28 cellular contexts compared by ENCODE assay signal in genomic region chr9:4171519-4171918, GRCh38.
"Had no signal": no experiment of that assay in that cellular context is flagged by ENCODE, and none has a peak within 500 bp of the region (broad histone marks: within the 10 kb centered on the region; RNA-seq: fewer than 3 reads in every experiment).

No MANE protein-coding gene starts in this region.

- H3K27ac ChIP-seq: ascending aorta, cardiac muscle cell, VCaP had no signal

- H3K4me3 ChIP-seq: ascending aorta, cardiac muscle cell, K562 had no signal

- FAIRE-seq: K562 had no signal

- H3K4me1 ChIP-seq: ascending aorta had no signal

- H3K36me3 ChIP-seq: ascending aorta, cardiac muscle cell had no signal

- DNase-seq: activated B cell treated with CpG ODN at 0.5 μM for 24 hours; activated CD4-positive, alpha-beta memory T cell treated with anti-CD3 and anti-CD28 coated beads, Interleukin-2, amount 10 ng/mL, durations not matched to agents 7 days and 5 days; activated CD4-positive, alpha-beta T cell treated with anti-CD3 and anti-CD28 coated beads for 4 hours; activated CD4-positive, CD25-positive, alpha-beta regulatory T cell treated with anti-CD3 and anti-CD28 coated beads, Interleukin-2, amount 50 U/mL, for 72 hours; activated CD8-positive, alpha-beta memory T cell treated with anti-CD3 and anti-CD28 coated beads for 24 hours; activated CD8-positive, alpha-beta memory T cell treated with anti-CD3 and anti-CD28 coated beads, Interleukin-2, amount 10 ng/mL, durations not matched to agents 7 days and 5 days; activated gamma-delta T cell; activated naive CD4-positive, alpha-beta T cell treated with Interleukin-2 at 50 U/mL for 16 hours; activated naive CD8-positive, alpha-beta T cell treated with anti-CD3 and anti-CD28 coated beads, Interleukin-2, amount 10 ng/mL, durations not matched to agents 7 days and 5 days; activated T-cell treated with anti-CD3 and anti-CD28 coated beads, Interleukin-2, amount 50 U/mL, for 1 hour; activated T-cell treated with anti-CD3 and anti-CD28 coated beads, Interleukin-2, amount 50 U/mL, for 72 hours; amygdala; NCI-H1105 treated with DMSO at 0.1 percent for 48 hours; NCI-H1436; NCI-H1694; NCI-H1930; NCI-H345; NCI-H524 treated with DMSO at 0.1 percent for 48 hours; OCI-M1; Right ventricle myocardium superior; SW 1271; T-helper 1 cell; T-helper 2 cell; T-helper 9 cell had no signal

- H3K27me3 ChIP-seq: ascending aorta, cardiac muscle cell had no signal

- ATAC-seq: activated CD8-positive, alpha-beta memory T cell treated with anti-CD3 and anti-CD28 coated beads, Interleukin-2, amount 10 ng/mL, durations not matched to agents 7 days and 5 days; activated T-cell treated with anti-CD3 and anti-CD28 coated beads, Interleukin-2, amount 50 U/mL, for 72 hours; K562 had no signal

- H3K9me3 ChIP-seq: ascending aorta had no signal
